In genomic region chrX:48003367-48003757, GRCh38 we compare ENCODE assay signal across 8 cellular contexts. TPM values are rescaled to one million over a fixed set of nuclear protein-coding genes. Genes with fewer than 3 reads are reported as not detected.
A peak's percentile ranks its signal among the peaks of the same experiment; 100 is the strongest.
DNase-seq lines count a peak whose midpoint lies in the region; ATAC-seq, FAIRE-seq and TF ChIP-seq lines count a peak whose summit lies in the region.

No MANE protein-coding gene starts in this region.

- H3K9ac ChIP-seq in parathyroid adenoma, result no peak overlapping the region

- peak overlapping the region; percentile 95 for H3K4me3 Mint-ChIP-seq in activated CD4-positive, alpha-beta T cell treated with anti-CD3 and anti-CD28 coated beads, Interleukin-2, amount 10 ng/mL, durations not matched to agents 7 days and 5 days

- DNase-seq in COLO668 (lab: John Stamatoyannopoulos, UW; ENCODE audit: unreplicated experiment), result peak; percentile 20
- peak in 1 of 2 experiments; percentile 16 for DNase-seq in HAP-1 (ENCODE audit: low spot score in 2 of 2)
- DNase-seq in activated CD4-positive, alpha-beta T cell treated with anti-CD3 and anti-CD28 coated beads, Interleukin-2, amount 10 ng/mL, durations not matched to agents 7 days and 5 days, result peak; percentile 19
- DNase-seq in foreskin fibroblast, result no peak
- DNase-seq in amniotic stem cell (lab: John Stamatoyannopoulos, UW), result no peak
- DNase-seq in RCC 7860 (ENCODE audit: low spot score), result no peak

- H3K4me1 ChIP-seq in HAP-1 (peaks cover 13% of the 10 kb centered on the region), parathyroid adenoma (no peaks in the 10 kb centered on the region)

- H3K9me3 ChIP-seq in HAP-1, result no peaks in the 10 kb centered on the region
- H3K9me3 ChIP-seq in parathyroid adenoma (ENCODE audit: control insufficient read depth, low read length), result no peaks in the 10 kb centered on the region

- H2AFZ ChIP-seq in parathyroid adenoma, result peak overlapping the region; percentile 71

- TF ChIP-seq CTCF in foreskin fibroblast (IDR thresholded peaks at IDR 0.05; ENCODE audit: low read depth, low read length) (no peak), parathyroid adenoma (IDR thresholded peaks at IDR 0.05) (no peak)

- H3K36me3 Mint-ChIP-seq in activated CD4-positive, alpha-beta T cell treated with anti-CD3 and anti-CD28 coated beads, Interleukin-2, amount 10 ng/mL, durations not matched to agents 7 days and 5 days (ENCODE audit: low read depth), result peaks cover 35% of the 10 kb centered on the region

- peaks cover 26% of the 10 kb centered on the region for H3K4me1 Mint-ChIP-seq in activated CD4-positive, alpha-beta T cell treated with anti-CD3 and anti-CD28 coated beads, Interleukin-2, amount 10 ng/mL, durations not matched to agents 7 days and 5 days

- H3K4me2 ChIP-seq in parathyroid adenoma (ENCODE audit: low read length), result peak overlapping the region; percentile 61

- no peaks in the 10 kb centered on the region for H3K27me3 ChIP-seq in HAP-1 (ENCODE audit: low read depth)
- H3K27me3 ChIP-seq in parathyroid adenoma (ENCODE audit: control insufficient read depth, insufficient read depth, low read length), result no peaks in the 10 kb centered on the region

- in situ Hi-C loops in HAP-1 (cut with MboI; ENCODE audit: low sequenced_read_pairs), result no loop called here

- POLR2A ChIA-PET in activated CD4-positive, alpha-beta T cell treated with anti-CD3 and anti-CD28 coated beads, Interleukin-2, amount 10 ng/mL, durations not matched to agents 7 days and 5 days (lab: Charles Lee), result no interaction called here

- H3K9me3 Mint-ChIP-seq in activated CD4-positive, alpha-beta T cell treated with anti-CD3 and anti-CD28 coated beads, Interleukin-2, amount 10 ng/mL, durations not matched to agents 7 days and 5 days, result peaks cover 3% of the 10 kb centered on the region

- H3K27ac ChIP-seq in parathyroid adenoma, result peak overlapping the region; percentile 64

- no peaks in the 10 kb centered on the region for H3K79me2 ChIP-seq in parathyroid adenoma

- CTCF ChIA-PET in activated CD4-positive, alpha-beta T cell treated with anti-CD3 and anti-CD28 coated beads, Interleukin-2, amount 10 ng/mL, durations not matched to agents 7 days and 5 days (lab: Charles Lee), result no interaction called here

- FAIRE-seq in RCC 7860 (lab: Jason Lieb, UNC), result no peak

- H3K4me3 ChIP-seq in HAP-1 (peak overlapping the region; percentile 54), foreskin fibroblast (ENCODE audit: low read depth in 1 of 2, low read length in 2 of 2) (peak overlapping the region; percentile 80 to 88), parathyroid adenoma (ENCODE audit: low read depth, low read length) (peak overlapping the region; percentile 65)

- no peaks in the 10 kb centered on the region for H3K27me3 Mint-ChIP-seq in activated CD4-positive, alpha-beta T cell treated with anti-CD3 and anti-CD28 coated beads, Interleukin-2, amount 10 ng/mL, durations not matched to agents 7 days and 5 days

- no peak for ATAC-seq in GM18861 (IDR thresholded peaks at IDR 0.05; ENCODE audit: unreplicated experiment)

- H3K36me3 ChIP-seq in HAP-1 (replicated peaks) (peaks cover 13% of the 10 kb centered on the region), parathyroid adenoma (ENCODE audit: control insufficient read depth, insufficient read depth, low read length) (no peaks in the 10 kb centered on the region)

- peak overlapping the region; percentile 99 for H3K27ac Mint-ChIP-seq in activated CD4-positive, alpha-beta T cell treated with anti-CD3 and anti-CD28 coated beads, Interleukin-2, amount 10 ng/mL, durations not matched to agents 7 days and 5 days

RNA-seq across cellular contexts. Expression of gene ZNF182, which starts 0.4 kb away (rescaled TPM):
- 10 to 100 TPM; 10.5 to 12.3 TPM for total RNA-seq in activated CD4-positive, alpha-beta T cell treated with anti-CD3 and anti-CD28 coated beads, Interleukin-2, amount 10 ng/mL, durations not matched to agents 7 days and 5 days

RNA-seq across cellular contexts. Expression of gene SPACA5, which starts 3.4 kb away (rescaled TPM):
- total RNA-seq in activated CD4-positive, alpha-beta T cell treated with anti-CD3 and anti-CD28 coated beads, Interleukin-2, amount 10 ng/mL, durations not matched to agents 7 days and 5 days, result under 1 TPM; 0.32 to 0.40 TPM

Comparison
In these comparisons a context has a peak if more than half of its experiments do, and no peak if none do; other contexts are left out.
1. DNase-seq: peak in COLO668 (single experiment) and activated CD4-positive, alpha-beta T cell treated with anti-CD3 and anti-CD28 coated beads, Interleukin-2, amount 10 ng/mL, durations not matched to agents 7 days and 5 days (single experiment); none in foreskin fibroblast (0 of 2), amniotic stem cell (single experiment) and RCC 7860 (single experiment).
2. Peak in every context shown above with its lines, with median percentiles within 50 percentile points of each other: H3K4me3 ChIP-seq.